Comparison of ENCODE assay signal across 13 cellular contexts in the genomic region with DNA sequence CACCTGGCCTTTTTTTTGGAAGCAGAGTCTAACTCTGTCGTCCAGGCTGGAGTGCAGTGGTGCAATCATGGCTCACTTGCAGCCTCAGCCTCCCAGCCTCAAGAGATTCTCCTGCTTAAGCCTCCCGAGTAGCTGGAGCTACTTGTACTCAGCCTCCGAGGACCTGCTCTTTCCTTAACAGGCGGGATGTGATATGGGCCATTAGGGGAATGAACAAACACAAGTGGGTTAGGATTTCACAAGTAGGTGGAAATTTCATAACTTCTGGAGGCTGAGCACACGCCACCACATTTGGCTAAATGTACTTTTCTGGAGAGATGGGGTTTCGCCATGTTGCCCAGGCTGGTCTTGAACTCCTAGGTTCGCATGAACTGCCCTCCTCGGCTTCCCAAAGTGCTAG. TPM values are rescaled to one million over a fixed set of nuclear protein-coding genes. Genes with fewer than 3 reads are reported as not detected.
DNase-seq lines count a peak whose midpoint lies in the region; ATAC-seq and TF ChIP-seq lines count a peak whose summit lies in the region.
"Had no signal": no experiment of that assay in that cellular context is flagged by ENCODE, and none has a peak within 500 bp of the region (broad histone marks: within the 10 kb centered on the region; RNA-seq: fewer than 3 reads in every experiment).

No MANE protein-coding gene starts in this region.

- no peaks in the 10 kb centered on the region for H3K36me3 Mint-ChIP-seq in T-helper 17 cell (ENCODE audit: low read depth)

- H3K9me3 ChIP-seq in T-helper 17 cell (ENCODE audit: control insufficient read depth, low read length, poor library complexity, severe bottlenecking) (no peaks in the 10 kb centered on the region), right lobe of liver (no peaks in the 10 kb centered on the region), upper lobe of left lung (no peaks in the 10 kb centered on the region)

- H3K27ac ChIP-seq in right lobe of liver: peak overlapping the region in 2 of 3 donors; percentile 11 to 71
- H3K27ac ChIP-seq in upper lobe of left lung: peak overlapping the region; percentile 65 to 82 (median 76)

- no peak for TF ChIP-seq POLR2A in right lobe of liver (IDR thresholded peaks at IDR 0.05)
- TF ChIP-seq POLR2A in upper lobe of left lung (IDR thresholded peaks at IDR 0.05): no peak

- H3K27me3 Mint-ChIP-seq in T-helper 17 cell: no peaks in the 10 kb centered on the region

- H3K4me3 ChIP-seq in right lobe of liver: no peak overlapping the region
- no peak overlapping the region for H3K4me3 ChIP-seq in upper lobe of left lung
- H3K4me3 ChIP-seq: K562 had no signal

- H3K4me1 Mint-ChIP-seq in T-helper 17 cell: peaks cover 19% of the 10 kb centered on the region

- H3K27me3 ChIP-seq in right lobe of liver: no peaks in the 10 kb centered on the region
- H3K27me3 ChIP-seq in upper lobe of left lung: no peaks in the 10 kb centered on the region

- H3K36me3 ChIP-seq in right lobe of liver: no peaks in the 10 kb centered on the region
- H3K36me3 ChIP-seq in upper lobe of left lung: no peaks in the 10 kb centered on the region

- H3K4me3 Mint-ChIP-seq in T-helper 17 cell: no peak overlapping the region
- H3K4me3 Mint-ChIP-seq: WTC11 had no signal

- ATAC-seq in Right ventricle myocardium inferior (no peak), left ventricle myocardium superior (no peak), T-helper 17 cell (no peak), right lobe of liver (peak in 3 of 4 donors; percentile 4 to 7 (median 6)), upper lobe of left lung (ENCODE audit: low FRiP score in 2 of 2) (peak in 1 of 2 donors; percentile 54), HG02973 (IDR thresholded peaks at IDR 0.05; ENCODE audit: unreplicated experiment) (no peak), HG03354 (IDR thresholded peaks at IDR 0.05; ENCODE audit: poor library complexity, severe bottlenecking, unreplicated experiment) (no peak)
- ATAC-seq: WTC11 had no signal

- intact Hi-C loops in Right ventricle myocardium inferior (cut with DNase I): no loop called here
- intact Hi-C loops in left ventricle myocardium superior (cut with micrococcal nuclease): no loop called here
- intact Hi-C loops in right lobe of liver (cut with DNase I): no loop called here

- TF ChIP-seq CTCF in right lobe of liver (IDR thresholded peaks at IDR 0.05): no peak
- no peak for TF ChIP-seq CTCF in upper lobe of left lung (IDR thresholded peaks at IDR 0.05)

- peak; percentile 47 for DNase-seq in Right ventricle myocardium inferior (ENCODE audit: missing footprints)
- no peak for DNase-seq in left ventricle myocardium superior
- no peak for DNase-seq in T-helper 17 cell
- DNase-seq in right lobe of liver: no peak
- DNase-seq in upper lobe of left lung: peak in 1 of 2 donors; percentile 83
- DNase-seq in NCI-H146 treated with DMSO at 0.1 percent for 48 hours (lab: John Stamatoyannopoulos, UW; ENCODE audit: unreplicated experiment): no peak
- DNase-seq: DND-41, small intestine, trophoblast cell had no signal

- H3K4me1 ChIP-seq in right lobe of liver: peaks cover 0 to 60% (median 26%) of the 10 kb centered on the region in 4 donors
- H3K4me1 ChIP-seq in upper lobe of left lung: peaks cover 59 to 85% (median 72%) of the 10 kb centered on the region in 4 donors

- H3K27ac Mint-ChIP-seq in T-helper 17 cell: peak overlapping the region; percentile 87
- H3K27ac Mint-ChIP-seq: WTC11 had no signal

- no peak for TF ChIP-seq EP300 in upper lobe of left lung (IDR thresholded peaks at IDR 0.05)

- WGBS in right lobe of liver (ENCODE audit: insufficient coverage, low coverage, low lambda C conversion rate, missing lambda C conversion rate): 28% methylated on average over 8 of the region's 8 CpGs
- WGBS in upper lobe of left lung, 2 donors: 52 to 54% methylated on average over 8 of the region's 8 CpGs

RNA-seq across cellular contexts. Expression of a gene that starts 4.1 kb away (rescaled TPM):
- total RNA-seq in Right ventricle myocardium inferior (73.4 TPM), left ventricle myocardium superior (70.0 TPM), T-helper 17 cell (10 to 100 TPM; 32.3 to 41.4 TPM), right lobe of liver (10 to 100 TPM; 27.9 to 45.9 (median 32.8) TPM), upper lobe of left lung (10 to 100 TPM; 45.5 to 71.8 (median 62.6) TPM)

RNA-seq across cellular contexts. Expression of a gene that starts 24.6 kb away (rescaled TPM):
- total RNA-seq in Right ventricle myocardium inferior (6.4 TPM), left ventricle myocardium superior (4.3 TPM), T-helper 17 cell (under 1 TPM; 0.55 to 0.57 TPM), right lobe of liver (10 to 100 TPM; 13.5 to 22.9 (median 16.8) TPM), upper lobe of left lung (10 to 100 TPM; 11.4 to 40.6 (median 30.2) TPM)

RNA-seq across cellular contexts. Expression of a gene that starts 31.1 kb away (rescaled TPM):
- total RNA-seq in Right ventricle myocardium inferior (16.0 TPM), left ventricle myocardium superior (16.6 TPM), T-helper 17 cell (under 1 TPM; 0.10 to 0.29 TPM), right lobe of liver (1 to 10 TPM in 5 of 6 experiments, under 1 TPM in 1; 0.79 to 2.6 (median 1.4) TPM), upper lobe of left lung (10 to 100 TPM; 10.5 to 35.2 (median 22.6) TPM)

Comparison
In these comparisons a context has a peak if more than half of its experiments do, and no peak if none do; other contexts are left out.
1. ATAC-seq: peak in right lobe of liver (3 of 4); none in Right ventricle myocardium inferior (single experiment), left ventricle myocardium superior (single experiment), T-helper 17 cell (single experiment), HG02973 (single experiment) and HG03354 (single experiment).